Comparison of ENCODE assay signal across 15 cellular contexts in the genomic region with DNA sequence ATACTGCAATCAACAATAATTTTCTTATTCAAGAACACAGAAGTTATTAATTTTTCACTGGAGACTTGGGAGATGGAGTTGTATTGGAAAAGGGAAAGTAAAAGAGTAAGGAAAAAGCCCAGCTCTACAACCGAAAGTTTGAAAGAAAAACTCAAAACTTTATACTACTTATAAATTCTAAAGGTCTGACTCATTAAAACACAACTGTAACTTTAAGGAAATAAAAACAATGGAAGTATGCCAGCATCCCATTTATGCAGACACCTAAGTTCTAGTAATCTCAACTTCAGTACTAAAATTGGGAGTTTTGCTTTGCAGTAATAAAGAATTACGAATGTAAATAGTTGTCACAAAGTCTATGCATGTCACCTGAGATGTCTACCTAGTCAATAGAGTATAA.
DNase-seq lines count a peak whose midpoint lies in the region; ATAC-seq and TF ChIP-seq lines count a peak whose summit lies in the region.
"Had no signal": no experiment of that assay in that cellular context is flagged by ENCODE, and none has a peak within 500 bp of the region (broad histone marks: within the 10 kb centered on the region; RNA-seq: fewer than 3 reads in every experiment).

No MANE protein-coding gene starts in this region.

- ATAC-seq in HG03354 (IDR thresholded peaks at IDR 0.05; ENCODE audit: poor library complexity, severe bottlenecking, unreplicated experiment) (no peak), GM18867 (IDR thresholded peaks at IDR 0.05; ENCODE audit: unreplicated experiment) (no peak)
- ATAC-seq: heart right ventricle had no signal

- H3K4me3 ChIP-seq in astrocyte of the cerebellum (ENCODE audit: low read depth, low read length): no peak overlapping the region
- no peak overlapping the region for H3K4me3 ChIP-seq in fibroblast of pulmonary artery (replicated peaks; ENCODE audit: low read depth, low read length)
- H3K4me3 ChIP-seq in skeletal muscle cell (ENCODE audit: low read depth, low read length): no peak overlapping the region
- H3K4me3 ChIP-seq: heart right ventricle, skin epidermis had no signal

- in situ Hi-C loops in astrocyte of the cerebellum (cut with HindIII; ENCODE audit: low sequenced_read_pairs): loop anchor here (5.0 kb wide), 1 partner anchor 46 kb away; no protein-coding TSS in a partner anchor

- peak; percentile 14 for DNase-seq in GM04504 (ENCODE audit: low read depth)
- peak; percentile 43 for DNase-seq in astrocyte of the cerebellum (ENCODE audit: low read depth)
- DNase-seq in fibroblast of pulmonary artery (ENCODE audit: low read depth): peak; percentile 49
- DNase-seq in skeletal muscle cell (ENCODE audit: low read depth): peak; percentile 23
- DNase-seq in GM03348 (ENCODE audit: low spot score): no peak
- DNase-seq in GM20000 (ENCODE audit: low spot score): no peak
- DNase-seq: activated CD4-positive, alpha-beta T cell treated with anti-CD3 and anti-CD28 coated beads, Interleukin-2, amount 50 U/mL, for 4 hours; C1 segment of cervical spinal cord; DMS79; heart right ventricle; KG1; RPMI8226 had no signal

- TF ChIP-seq CTCF in astrocyte of the cerebellum (IDR thresholded peaks at IDR 0.05; ENCODE audit: low read depth, low read length, missing control alignments) (no peak), fibroblast of pulmonary artery (IDR thresholded peaks at IDR 0.05; ENCODE audit: low read length, missing control alignments) (no peak), GM20000 (IDR thresholded peaks at IDR 0.05; ENCODE audit: extremely low read depth, missing control alignments) (no peak)

Comparison
In these comparisons a context has a peak if more than half of its experiments do, and no peak if none do; other contexts are left out.
1. DNase-seq: peak in GM04504 (single experiment), astrocyte of the cerebellum (single experiment), fibroblast of pulmonary artery (single experiment) and skeletal muscle cell (single experiment); none in GM03348 (single experiment) and GM20000 (single experiment).